In the genomic region with DNA sequence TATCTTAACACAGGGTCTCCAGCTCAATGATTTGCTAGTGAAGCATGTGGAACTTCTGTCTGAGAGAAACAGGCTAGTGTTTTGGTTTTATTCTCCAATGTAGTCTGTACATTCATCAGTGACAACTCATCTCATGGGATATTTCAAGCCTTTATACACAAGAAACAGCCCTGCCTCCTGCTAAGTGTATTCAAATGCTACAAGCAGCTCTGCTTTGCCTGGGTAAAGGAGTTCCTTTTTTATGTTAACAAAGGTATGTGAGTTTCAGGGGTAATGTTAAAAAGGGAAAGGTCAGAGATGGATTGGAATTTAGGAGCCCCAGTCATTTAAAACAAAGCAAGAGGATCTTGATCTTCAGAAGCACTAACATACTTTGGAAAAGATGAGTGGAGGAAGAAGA, we compare ENCODE assay signal across 34 cellular contexts.
DNase-seq lines count a peak whose midpoint lies in the region; ATAC-seq, FAIRE-seq and TF ChIP-seq lines count a peak whose summit lies in the region.
"Had no signal": no experiment of that assay in that cellular context is flagged by ENCODE, and none has a peak within 500 bp of the region (broad histone marks: within the 10 kb centered on the region; RNA-seq: fewer than 3 reads in every experiment).

No MANE protein-coding gene starts in this region.

- H4K91ac ChIP-seq in H1 (replicated peaks; ENCODE audit: insufficient read length, low read length): peak overlapping the region; percentile 93

- H3K56ac ChIP-seq in H1 (replicated peaks; ENCODE audit: insufficient read length, low read depth, low read length): no peak overlapping the region

- TF ChIP-seq RAD21 in H1 (IDR thresholded peaks at IDR 0.05 in 1 of 2, conservative IDR thresholded peaks at IDR 0.05 in 1 of 2; ENCODE audit: low read depth in 2 of 2, low read length in 2 of 2): peak in 1 of 2 experiments; percentile 10; a peak in 1 of 4 replicates

- no peaks in the 10 kb centered on the region for H3K79me2 ChIP-seq in H1 (ENCODE audit: control insufficient read depth in 1 of 2, insufficient read depth in 2 of 2, low read length in 2 of 2)

- H3K27me3 Mint-ChIP-seq in MCF 10A (ENCODE audit: insufficient read depth, unreplicated experiment): no peaks in the 10 kb centered on the region
- H3K27me3 Mint-ChIP-seq in T-helper 17 cell: no peaks in the 10 kb centered on the region
- H3K27me3 Mint-ChIP-seq: activated naive CD4-positive, alpha-beta T cell treated with anti-CD3 and anti-CD28 coated beads, Interleukin-2, amount 10 ng/mL, durations not matched to agents 7 days and 5 days; activated T-helper 17 cell treated with anti-CD3 and anti-CD28 coated beads, Interleukin-2, amount 50 U/mL, for 72 hours had no signal

- H3K27ac ChIP-seq in H1 (ENCODE audit: low read depth, low read length): no peak overlapping the region; the same call in 1 of the 2 replicates
- H3K27ac ChIP-seq: adrenal gland, dorsolateral prefrontal cortex, esophagus squamous epithelium, foreskin keratinocyte, left lung, neutrophil, prostate gland, SJCRH30, tibial artery, VCaP had no signal

- no peak overlapping the region; the same call in 1 of the 2 replicates for H3K18ac ChIP-seq in H1 (ENCODE audit: extremely low read depth, low read length)

- peak; percentile 41 for DNase-seq in HT-29 (ENCODE audit: low spot score)
- DNase-seq in H1 (ENCODE audit: low read depth in 1 of 2, low spot score in 2 of 2): peak in 1 of 2 experiments; percentile 43
- peak; percentile 52 for DNase-seq in iPS-NIHi7 (ENCODE audit: extremely low spot score)
- peak; percentile 16 for DNase-seq in renal cortical epithelial cell (ENCODE audit: low read depth)
- no peak for DNase-seq in NCI-H146 treated with DMSO at 0.1 percent for 48 hours (lab: John Stamatoyannopoulos, UW; ENCODE audit: unreplicated experiment)
- no peak for DNase-seq in MCF 10A (ENCODE audit: unreplicated experiment)
- DNase-seq in T-helper 17 cell: no peak
- DNase-seq: activated CD4-positive, alpha-beta T cell treated with anti-CD3 and anti-CD28 coated beads for 4 hours; activated CD8-positive, alpha-beta T cell treated with anti-CD3 and anti-CD28 coated beads, Interleukin-2, amount 10 ng/mL, durations not matched to agents 7 days and 5 days; activated naive CD4-positive, alpha-beta T cell treated with anti-CD3 and anti-CD28 coated beads, Interleukin-2, amount 10 ng/mL, durations not matched to agents 7 days and 5 days; adrenal gland; BE2C; CD8-positive, alpha-beta T cell; dorsolateral prefrontal cortex; esophagus squamous epithelium; foreskin keratinocyte; head of caudate nucleus; KG1; left lung; MG63; NCI-H1417; NCI-H2107; NCI-H82; SJCRH30; stimulated activated CD4-positive, alpha-beta T cell treated with anti-CD3 and anti-CD28 coated beads, Interleukin-4, amount 100 ng/mL, for 4 hours; SW 1271; T1000; tibial artery had no signal

- no peaks in the 10 kb centered on the region for H4K20me1 ChIP-seq in H1 (replicated peaks in 1 of 2; ENCODE audit: control insufficient read depth in 1 of 2, insufficient read depth in 2 of 2, low read length in 2 of 2)

- H3K4me1 ChIP-seq in H1 (replicated peaks in 1 of 4; ENCODE audit: control insufficient read depth in 3 of 4, insufficient read depth in 4 of 4, low read length in 3 of 4): peaks cover 2 to 12% (median 8%) of the 10 kb centered on the region in 4 experiments; a peak in 5 of 7 replicates
- H3K4me1 ChIP-seq: adrenal gland, BE2C, esophagus squamous epithelium, foreskin keratinocyte, left lung, prostate gland, SJCRH30, tibial artery had no signal

- H2BK12ac ChIP-seq in H1 (ENCODE audit: low read depth, low read length): no peak overlapping the region; the same call in 1 of the 2 replicates

- no peaks in the 10 kb centered on the region for H3K27me3 ChIP-seq in H1 (replicated peaks in 1 of 4; ENCODE audit: control insufficient read depth in 3 of 4, extremely low read depth in 1 of 4, insufficient read depth in 3 of 4, low read length in 3 of 4)
- H3K27me3 ChIP-seq: adrenal gland, BE2C, esophagus squamous epithelium, foreskin keratinocyte, left lung, MG63, neutrophil, SJCRH30, tibial artery had no signal

- H3K4me2 ChIP-seq in H1 (ENCODE audit: insufficient read depth in 1 of 2, low read depth in 2 of 2, low read length in 2 of 2): peak overlapping the region; percentile 64 to 68

- no peak for TF ChIP-seq CTCF in H1 (IDR thresholded peaks at IDR 0.05; ENCODE audit: control extremely low read depth in 1 of 3, insufficient read depth in 1 of 3, low read depth in 1 of 3, low read length in 3 of 3)
- TF ChIP-seq CTCF in MCF 10A (IDR thresholded peaks at IDR 0.05; ENCODE audit: unreplicated experiment): no peak

- no peaks in the 10 kb centered on the region for H3K23me2 ChIP-seq in H1 (ENCODE audit: low read depth, low read length)

- no peak overlapping the region; the same call in 1 of the 2 replicates for H2BK5ac ChIP-seq in H1 (ENCODE audit: low read depth, low read length)

- intact Hi-C loops in MCF 10A (cut with micrococcal nuclease): no loop called here

- no peak overlapping the region for H3K9ac ChIP-seq in H1 (replicated peaks in 1 of 4; ENCODE audit: extremely low read depth in 1 of 4, low read depth in 3 of 4, low read length in 3 of 4)

- no peak overlapping the region for H3K14ac ChIP-seq in H1 (ENCODE audit: insufficient read length)

- no peak for ATAC-seq in GM18498 (IDR thresholded peaks at IDR 0.05; ENCODE audit: unreplicated experiment)
- ATAC-seq in T-helper 17 cell: no peak
- ATAC-seq: activated CD8-positive, alpha-beta T cell treated with anti-CD3 and anti-CD28 coated beads, Interleukin-2, amount 10 ng/mL, durations not matched to agents 7 days and 5 days; activated T-helper 17 cell treated with anti-CD3 and anti-CD28 coated beads, Interleukin-2, amount 50 U/mL, for 72 hours; CD8-positive, alpha-beta T cell; foreskin keratinocyte; left lung; sciatic nerve had no signal

- peak overlapping the region in 1 of 4 experiments; percentile 45; a peak in 2 of 8 replicates for H3K4me3 ChIP-seq in H1 (ENCODE audit: extremely low read depth in 1 of 4, insufficient read depth in 2 of 4, low read depth in 3 of 4, low read length in 4 of 4)
- H3K4me3 ChIP-seq: adrenal gland, dorsolateral prefrontal cortex, esophagus squamous epithelium, left lung, MG63, prostate gland, SJCRH30, tibial artery had no signal

- peak; percentile 90 for FAIRE-seq in H1 (lab: Jason Lieb, UNC)

- H2AK5ac ChIP-seq in H1 (ENCODE audit: low read depth, low read length): no peak overlapping the region

- no peak overlapping the region for H2AFZ ChIP-seq in H1 (ENCODE audit: low read length)

- no peak overlapping the region for H4K5ac ChIP-seq in H1 (ENCODE audit: insufficient read length, low read depth, low read length)

- peak in 1 of 2 experiments; percentile 19; a peak in 1 of 3 replicates for TF ChIP-seq EP300 in H1 (IDR thresholded peaks at IDR 0.05; ENCODE audit: borderline replicate concordance in 1 of 2, low read depth in 2 of 2, low read length in 2 of 2)

- POLR2A ChIA-PET in H1 (lab: Charles Lee; ENCODE audit: partially characterized antibody): interaction anchor here (1.4 kb wide), 2 partner anchors 18 to 263 kb away, joined by 3 read pairs; no protein-coding TSS in a partner anchor
- POLR2A ChIA-PET in MCF 10A (lab: Yijun Ruan, JAX): interaction anchor here (1.0 kb wide), 1 partner anchor 22 kb away, joined by 3 read pairs; no protein-coding TSS in a partner anchor

- no peak overlapping the region for H2BK20ac ChIP-seq in H1 (ENCODE audit: low read length)

- H3K27ac Mint-ChIP-seq in MCF 10A (ENCODE audit: low read depth, unreplicated experiment) (no peak overlapping the region), T-helper 17 cell (no peak overlapping the region)
- H3K27ac Mint-ChIP-seq: activated CD8-positive, alpha-beta T cell treated with anti-CD3 and anti-CD28 coated beads, Interleukin-2, amount 10 ng/mL, durations not matched to agents 7 days and 5 days; activated naive CD4-positive, alpha-beta T cell treated with anti-CD3 and anti-CD28 coated beads, Interleukin-2, amount 10 ng/mL, durations not matched to agents 7 days and 5 days; activated T-helper 17 cell treated with anti-CD3 and anti-CD28 coated beads, Interleukin-2, amount 50 U/mL, for 72 hours; CD8-positive, alpha-beta T cell had no signal

- H3K4ac ChIP-seq in H1 (replicated peaks; ENCODE audit: insufficient read length, low read depth, low read length): no peak overlapping the region

- H2BK120ac ChIP-seq in H1 (replicated peaks; ENCODE audit: low read depth, low read length): no peak overlapping the region

- H2BK15ac ChIP-seq in H1 (ENCODE audit: low read length): no peak overlapping the region

- no peak overlapping the region for H3K23ac ChIP-seq in H1 (ENCODE audit: insufficient read length)

- H3K79me1 ChIP-seq in H1 (ENCODE audit: low read depth, low read length): no peaks in the 10 kb centered on the region

- H3K9me3 ChIP-seq in H1 (ENCODE audit: insufficient read depth in 2 of 2, low read depth in 1 of 2, low read length in 1 of 2) (peaks cover 0 to 2% of the 10 kb centered on the region in 2 experiments; a peak in 1 of 4 replicates), T-helper 17 cell (ENCODE audit: control insufficient read depth, low read length, poor library complexity, severe bottlenecking) (no peaks in the 10 kb centered on the region)
- H3K9me3 ChIP-seq: adrenal gland, BE2C, esophagus squamous epithelium, MG63, neutrophil, prostate gland, SJCRH30 had no signal

- H3K4me1 Mint-ChIP-seq in MCF 10A (ENCODE audit: insufficient read depth, unreplicated experiment) (no peaks in the 10 kb centered on the region), T-helper 17 cell (no peaks in the 10 kb centered on the region)
- H3K4me1 Mint-ChIP-seq: activated naive CD4-positive, alpha-beta T cell treated with anti-CD3 and anti-CD28 coated beads, Interleukin-2, amount 10 ng/mL, durations not matched to agents 7 days and 5 days; activated T-helper 17 cell treated with anti-CD3 and anti-CD28 coated beads, Interleukin-2, amount 50 U/mL, for 72 hours had no signal

- H3K36me3 ChIP-seq in H1 (ENCODE audit: control insufficient read depth in 2 of 4, insufficient read depth in 4 of 4, low read length in 3 of 4): no peaks in the 10 kb centered on the region
- H3K36me3 ChIP-seq: adrenal gland, BE2C, esophagus squamous epithelium, left lung, MG63, neutrophil, prostate gland, SJCRH30, tibial artery had no signal

- no TSS peak for BruUV-seq in MCF 10A (replicated peaks; lab: Mats Ljungman, UMichigan)

- no peaks in the 10 kb centered on the region for H3K9me3 Mint-ChIP-seq in MCF 10A (ENCODE audit: unreplicated experiment)
- H3K9me3 Mint-ChIP-seq: CD8-positive, alpha-beta T cell had no signal

- H3K4me3 Mint-ChIP-seq in MCF 10A (ENCODE audit: unreplicated experiment): no peak overlapping the region
- H3K4me3 Mint-ChIP-seq in T-helper 17 cell: no peak overlapping the region
- H3K4me3 Mint-ChIP-seq: activated CD8-positive, alpha-beta T cell treated with anti-CD3 and anti-CD28 coated beads, Interleukin-2, amount 10 ng/mL, durations not matched to agents 7 days and 5 days; activated naive CD4-positive, alpha-beta T cell treated with anti-CD3 and anti-CD28 coated beads, Interleukin-2, amount 10 ng/mL, durations not matched to agents 7 days and 5 days; activated T-helper 17 cell treated with anti-CD3 and anti-CD28 coated beads, Interleukin-2, amount 50 U/mL, for 72 hours; CD8-positive, alpha-beta T cell had no signal

- no peaks in the 10 kb centered on the region for H3K36me3 Mint-ChIP-seq in MCF 10A (ENCODE audit: insufficient read depth, unreplicated experiment)
- no peaks in the 10 kb centered on the region for H3K36me3 Mint-ChIP-seq in T-helper 17 cell (ENCODE audit: low read depth)
- H3K36me3 Mint-ChIP-seq: activated naive CD4-positive, alpha-beta T cell treated with anti-CD3 and anti-CD28 coated beads, Interleukin-2, amount 10 ng/mL, durations not matched to agents 7 days and 5 days; CD8-positive, alpha-beta T cell had no signal

- no peak overlapping the region for H4K8ac ChIP-seq in H1 (ENCODE audit: extremely low read depth, insufficient read depth, low read length)

- CTCF ChIA-PET in H1 (lab: Charles Lee; ENCODE audit: partially characterized antibody) (interaction anchor here (1.0 kb wide), 1 partner anchor 15 kb away, joined by 4 read pairs; no protein-coding TSS in a partner anchor), MCF 10A (lab: Yijun Ruan, JAX) (interaction anchor here (0.6 to 1.1 kb wide), 3 partner anchors 10 to 919 kb away, joined by 3 to 4 read pairs (median 4); no protein-coding TSS in a partner anchor)

- no peak for TF ChIP-seq POLR2A in H1 (IDR thresholded peaks at IDR 0.05; ENCODE audit: control extremely low read depth in 1 of 2, low read depth in 2 of 2, low read length in 2 of 2)

Comparison
In these comparisons a context has a peak if more than half of its experiments do, and no peak if none do; other contexts are left out.
1. DNase-seq: peak in HT-29 (single experiment), iPS-NIHi7 (single experiment) and renal cortical epithelial cell (single experiment); none in NCI-H146 treated with DMSO at 0.1 percent for 48 hours (single experiment), MCF 10A (single experiment) and T-helper 17 cell (0 of 3).